2 cellular contexts compared by ENCODE assay signal in genomic region chr3:94184781-94185180, GRCh38.
TF ChIP-seq lines count a peak whose summit lies in the region.

No MANE protein-coding gene starts in this region.

TF ChIP-seq in HCT116, 20 proteins besides CTCF, POLR2A, EP300 and RAD21:
- TF ChIP-seq FOSL1 (IDR thresholded peaks at IDR 0.05; ENCODE audit: low read depth) (no peak), SP1 (IDR thresholded peaks at IDR 0.05; ENCODE audit: low read depth) (no peak), POLR2AphosphoS5 (IDR thresholded peaks at IDR 0.05; ENCODE audit: low read depth, low read length) (no peak), YY1 (IDR thresholded peaks at IDR 0.05; ENCODE audit: extremely low read depth, insufficient replicate concordance, low read depth, low read length) (no peak), ZFX (IDR thresholded peaks at IDR 0.05) (no peak), EGR1 (IDR thresholded peaks at IDR 0.05; ENCODE audit: low read depth) (no peak), ZNF274 (IDR thresholded peaks at IDR 0.05; ENCODE audit: low read depth, low read length) (no peak), MAX (IDR thresholded peaks at IDR 0.05) (no peak), CBX3 (IDR thresholded peaks at IDR 0.05; ENCODE audit: low read depth) (no peak), REST (IDR thresholded peaks at IDR 0.05; ENCODE audit: low read depth) (no peak), SIN3A (IDR thresholded peaks at IDR 0.05; ENCODE audit: low read depth) (no peak)

TF ChIP-seq in SK-N-SH, 30 proteins besides CTCF, POLR2A, EP300 and RAD21:
- TF ChIP-seq GATA2 (CRISPR knock-in tag; IDR thresholded peaks at IDR 0.05) (no peak), EZH2phosphoT487 (IDR thresholded peaks at IDR 0.05; ENCODE audit: borderline replicate concordance, low read depth) (no peak), FOSL2 (IDR thresholded peaks at IDR 0.05; ENCODE audit: borderline replicate concordance, low read depth) (peak; percentile 46; the same call in 1 of the 2 replicates), RCOR1 (IDR thresholded peaks at IDR 0.05; ENCODE audit: low read length) (no peak), JUND (IDR thresholded peaks at IDR 0.05) (peak; percentile 72), TCF12 (IDR thresholded peaks at IDR 0.05) (peak; percentile 40; the same call in 1 of the 2 replicates), SIN3A (IDR thresholded peaks at IDR 0.05; ENCODE audit: borderline replicate concordance, low read depth, low read length) (no peak), MEF2A (IDR thresholded peaks at IDR 0.05; ENCODE audit: borderline replicate concordance, low read depth) (peak; percentile 32; the same call in 1 of the 2 replicates), ELF1 (IDR thresholded peaks at IDR 0.05) (no peak), NRF1 (IDR thresholded peaks at IDR 0.05; ENCODE audit: low read depth, low read length) (no peak)
